9 cellular contexts compared by ENCODE assay signal in the genomic region with DNA sequence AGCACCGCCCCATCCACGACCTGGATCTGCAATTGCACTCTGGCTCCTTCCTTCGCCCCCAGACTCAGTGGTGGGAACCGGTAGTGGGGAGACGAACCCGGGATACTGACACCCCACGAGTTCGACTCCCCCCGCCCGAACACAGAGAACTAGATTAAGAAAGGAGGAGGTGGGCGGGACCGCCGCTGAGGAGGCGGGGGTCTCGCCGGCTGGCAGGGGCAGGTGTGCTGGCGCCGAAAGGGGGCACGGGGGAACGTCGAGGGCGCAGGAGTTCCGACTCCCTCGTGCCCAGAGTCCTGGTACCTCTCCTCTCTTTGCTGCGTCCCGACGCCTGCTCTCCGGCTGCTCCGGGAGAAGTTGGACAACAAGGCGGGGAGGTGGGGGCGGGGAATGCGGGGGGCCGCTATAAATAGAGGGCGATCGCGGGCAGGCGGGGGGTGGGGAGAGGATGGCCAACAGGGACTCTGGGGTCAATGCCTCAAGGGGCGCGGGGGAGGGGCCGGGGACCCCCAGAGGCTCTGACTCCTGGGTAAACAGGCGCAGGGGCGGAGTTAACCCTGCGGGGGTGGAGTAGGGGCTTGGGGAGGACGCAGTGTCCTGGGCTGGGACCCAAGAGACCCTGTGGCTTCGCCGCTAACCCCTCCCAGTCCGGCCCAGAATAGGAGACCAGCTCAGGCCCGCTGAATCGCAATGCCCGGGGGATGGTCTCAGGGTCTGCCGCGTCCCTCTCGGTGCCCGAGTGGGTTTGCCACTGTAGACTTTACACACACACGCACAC. TPM values are rescaled to one million over a fixed set of nuclear protein-coding genes. Genes with fewer than 3 reads are reported as not detected.
A peak's percentile ranks its signal among the peaks of the same experiment; 100 is the strongest.
DNase-seq lines count a peak whose midpoint lies in the region; ATAC-seq and TF ChIP-seq lines count a peak whose summit lies in the region.
"Had no signal": no experiment of that assay in that cellular context is flagged by ENCODE, and none has a peak within 500 bp of the region (broad histone marks: within the 10 kb centered on the region; RNA-seq: fewer than 3 reads in every experiment).

No MANE protein-coding gene starts in this region.

- peak overlapping the region; percentile 76 for H3K4me3 ChIP-seq in HUES64 (ENCODE audit: low read length)
- H3K4me3 ChIP-seq in ascending aorta, result peak overlapping the region; percentile 67 to 93
- peak overlapping the region; percentile 46; the same call in 1 of the 2 replicates for H3K4me3 ChIP-seq in iPS DF 6.9 (ENCODE audit: low read length)

- ATAC-seq in GM21515 (IDR thresholded peaks at IDR 0.05; ENCODE audit: unreplicated experiment), result no peak
- no peak for ATAC-seq in GM19351 (IDR thresholded peaks at IDR 0.05; ENCODE audit: unreplicated experiment)
- no peak for ATAC-seq in HG02759 (IDR thresholded peaks at IDR 0.05; ENCODE audit: unreplicated experiment)

- intact Hi-C loops in ascending aorta (cut with DNase I), result loop anchor here (1.0 to 5.0 kb wide), 3 partner anchors 14 to 413 kb away; partner anchors contain the start of gene METTL17

- H3K36me3 ChIP-seq in HUES64 (ENCODE audit: insufficient read depth, low read length) (no peaks in the 10 kb centered on the region), ascending aorta (peaks cover 0 to 12% of the 10 kb centered on the region in 2 donors), iPS DF 6.9 (ENCODE audit: control insufficient read depth, insufficient read depth, low read length) (no peaks in the 10 kb centered on the region)
- H3K36me3 ChIP-seq: SJSA1 had no signal

- TF ChIP-seq CTCF in ascending aorta (IDR thresholded peaks at IDR 0.05), result no peak

- H3K27ac ChIP-seq in HUES64 (ENCODE audit: low read depth, low read length) (peak overlapping the region; percentile 90; the same call in 1 of the 2 replicates), ascending aorta (peak overlapping the region; percentile 84 to 88), iPS DF 6.9 (ENCODE audit: low read length) (no peak overlapping the region)
- H3K27ac ChIP-seq: SJSA1 had no signal

- peak overlapping the region; percentile 68; the same call in 1 of the 2 replicates for H3K9ac ChIP-seq in HUES64 (ENCODE audit: low read depth, low read length)

- H3K9me3 ChIP-seq in HUES64 (ENCODE audit: insufficient read depth, low read depth, low read length) (no peaks in the 10 kb centered on the region), ascending aorta (no peaks in the 10 kb centered on the region), iPS DF 6.9 (ENCODE audit: control insufficient read depth, insufficient read depth, low read length) (no peaks in the 10 kb centered on the region)
- H3K9me3 ChIP-seq: SJSA1 had no signal

- peaks cover 41% of the 10 kb centered on the region for H3K27me3 ChIP-seq in HUES64 (ENCODE audit: insufficient read depth, low read length)
- H3K27me3 ChIP-seq in ascending aorta, result no peaks in the 10 kb centered on the region
- H3K27me3 ChIP-seq in iPS DF 6.9 (ENCODE audit: control insufficient read depth, insufficient read depth, low read length), result no peaks in the 10 kb centered on the region; the same call in 1 of the 2 replicates

- WGBS in HUES64, result 2% methylated on average over 49 of the region's 55 CpGs
- WGBS in iPS DF 6.9 (ENCODE audit: insufficient coverage, insufficient read length), result no CpG with 5 or more reads among the region's 55 CpGs

- H3K4me1 ChIP-seq in HUES64 (ENCODE audit: insufficient read depth, low read length), result peaks cover 25% of the 10 kb centered on the region
- H3K4me1 ChIP-seq in ascending aorta, result peaks cover 6 to 20% of the 10 kb centered on the region in 2 donors
- H3K4me1 ChIP-seq in iPS DF 6.9 (ENCODE audit: control insufficient read depth, insufficient read depth, low read length), result peaks cover 10% of the 10 kb centered on the region

- DNase-seq in ascending aorta (ENCODE audit: low spot score in 2 of 2) (peak in 1 of 2 donors; percentile 81), iPS DF 6.9 (ENCODE audit: low read depth, low spot score) (no peak), putamen (ENCODE audit: low spot score) (peak; percentile 92), NCI-H1092 treated with DMSO at 0.1 percent for 48 hours (lab: John Stamatoyannopoulos, UW) (no peak)

RNA-seq across cellular contexts. Expression of gene NDRG2, which starts 0.7 kb away (rescaled TPM):
- polyA plus RNA-seq in HUES64 (2013, experiment 1 of 2), result 13.2 TPM
- polyA plus RNA-seq in HUES64 (2013, experiment 2 of 2), result 17.1 TPM
- 216 TPM for total RNA-seq in ascending aorta

RNA-seq across cellular contexts. Expression of gene TPPP2, which starts 4.5 kb away (rescaled TPM):
- polyA plus RNA-seq in HUES64 (2013, experiment 1 of 2), result not detected
- not detected for polyA plus RNA-seq in HUES64 (2013, experiment 2 of 2)
- not detected for total RNA-seq in ascending aorta
- total RNA-seq: SJSA1 had no signal

RNA-seq across cellular contexts. Expression of gene RNASE13, which starts 9.0 kb away (rescaled TPM):
- polyA plus RNA-seq in HUES64 (2013, experiment 1 of 2), result not detected
- polyA plus RNA-seq in HUES64 (2013, experiment 2 of 2), result not detected
- total RNA-seq in ascending aorta, result not detected
- total RNA-seq: SJSA1 had no signal

RNA-seq across cellular contexts. Expression of gene RNASE7, which starts 16.6 kb away (rescaled TPM):
- not detected for polyA plus RNA-seq in HUES64 (2013, experiment 1 of 2)
- polyA plus RNA-seq in HUES64 (2013, experiment 2 of 2), result not detected
- not detected for total RNA-seq in ascending aorta
- total RNA-seq: SJSA1 had no signal

RNA-seq across cellular contexts. Expression of gene SLC39A2, which starts 26.5 kb away (rescaled TPM):
- not detected for polyA plus RNA-seq in HUES64 (2013, experiment 1 of 2)
- not detected for polyA plus RNA-seq in HUES64 (2013, experiment 2 of 2)
- total RNA-seq in ascending aorta, result not detected
- total RNA-seq: SJSA1 had no signal
